In genomic region chr16:67951485-67951884, GRCh38 we compare ENCODE assay signal across 19 cellular contexts. TPM values are rescaled to one million over a fixed set of nuclear protein-coding genes. Genes with fewer than 3 reads are reported as not detected.
DNase-seq lines count a peak whose midpoint lies in the region; ATAC-seq and TF ChIP-seq lines count a peak whose summit lies in the region.
"Had no signal": no experiment of that assay in that cellular context is flagged by ENCODE, and none has a peak within 500 bp of the region (broad histone marks: within the 10 kb centered on the region; RNA-seq: fewer than 3 reads in every experiment).

No MANE protein-coding gene starts in this region.

- no peak for TF ChIP-seq POLR2A in uterus (IDR thresholded peaks at IDR 0.05)

- H3K9me3 ChIP-seq in muscle layer of colon (ENCODE audit: low read length) (no peaks in the 10 kb centered on the region), uterus (no peaks in the 10 kb centered on the region)
- H3K9me3 ChIP-seq: BLaER1, suprapubic skin had no signal

- no peak overlapping the region for H3K9ac ChIP-seq in muscle layer of colon (ENCODE audit: low read length)
- H3K9ac ChIP-seq: BLaER1 had no signal

- H3K27ac ChIP-seq in muscle layer of colon (ENCODE audit: low read depth, low read length) (peak overlapping the region; percentile 24), temporal lobe (ENCODE audit: low read depth, low read length) (peak overlapping the region; percentile 74), uterus (peak overlapping the region in 1 of 2 donors; percentile 36)
- H3K27ac ChIP-seq: BLaER1, PC-9, suprapubic skin had no signal

- H3K4me1 ChIP-seq in muscle layer of colon (ENCODE audit: insufficient read depth, low read length): peaks cover 13% of the 10 kb centered on the region
- no peaks in the 10 kb centered on the region for H3K4me1 ChIP-seq in uterus

- DNase-seq in amygdala (lab: John Stamatoyannopoulos, UW) (peak in 55 of 56 donors; percentile 39 to 93 (median 85)), Right ventricle myocardium inferior (ENCODE audit: missing footprints) (peak; percentile 80), Kasumi-1 (lab: John Stamatoyannopoulos, UW) (no peak), uterus (no peak), left lobe of liver (ENCODE audit: low spot score) (no peak)
- DNase-seq: activated CD8-positive, alpha-beta memory T cell treated with anti-CD3 and anti-CD28 coated beads, Interleukin-2, amount 50 U/mL, for 4 hours; activated naive CD4-positive, alpha-beta T cell treated with anti-CD3 and anti-CD28 coated beads, Interleukin-2, amount 10 ng/mL, durations not matched to agents 7 days and 5 days; Karpas-422; NCI-H1694; NCI-H510A treated with DMSO at 0.1 percent for 48 hours; PC-9; T-helper 1 cell had no signal

- H3K4me3 ChIP-seq in muscle layer of colon (ENCODE audit: low read depth in 1 of 2, low read length in 2 of 2) (no peak overlapping the region), uterus (no peak overlapping the region)
- H3K4me3 ChIP-seq: BLaER1, PC-9, smooth muscle cell, suprapubic skin had no signal

- H3K36me3 ChIP-seq in muscle layer of colon (ENCODE audit: insufficient read depth, low read length) (peaks cover 80% of the 10 kb centered on the region), uterus (no peaks in the 10 kb centered on the region)

- no peaks in the 10 kb centered on the region for H3K27me3 ChIP-seq in muscle layer of colon (ENCODE audit: control insufficient read depth in 1 of 2, insufficient read depth in 2 of 2, low read length in 2 of 2)
- H3K27me3 ChIP-seq in uterus: no peaks in the 10 kb centered on the region
- H3K27me3 ChIP-seq: BLaER1, suprapubic skin had no signal

- intact Hi-C loops in Right ventricle myocardium inferior (cut with DNase I) (no loop called here), uterus (cut with DNase I; ENCODE audit: low total_unique reads) (no loop called here)

- no peak for TF ChIP-seq CTCF in uterus (IDR thresholded peaks at IDR 0.05)

- peak; percentile 75 for ATAC-seq in Right ventricle myocardium inferior
- no peak for ATAC-seq in GM21825 (IDR thresholded peaks at IDR 0.05; ENCODE audit: unreplicated experiment)
- no peak for ATAC-seq in left lobe of liver
- ATAC-seq: activated CD4-positive, CD25-positive, alpha-beta regulatory T cell treated with anti-CD3 and anti-CD28 coated beads, Interleukin-2, amount 50 U/mL, for 24 hours had no signal

RNA-seq across cellular contexts. Expression of gene LCAT, which starts 7.6 kb away (rescaled TPM):
- total RNA-seq in Right ventricle myocardium inferior (19.0 TPM), temporal lobe (1.2 TPM), uterus (10 to 100 TPM; 11.0 to 75.2 (median 12.4) TPM), left lobe of liver (172 TPM)

RNA-seq across cellular contexts. Expression of gene PSMB10, which starts 14.8 kb away (rescaled TPM):
- total RNA-seq in Right ventricle myocardium inferior (59.3 TPM), temporal lobe (11.3 TPM), uterus (10 to 100 TPM in 3 of 4 donors, 1 to 10 TPM in 1; 9.5 to 30.7 (median 15.3) TPM), left lobe of liver (21.7 TPM)

RNA-seq across cellular contexts. Expression of gene SLC12A4, which starts 17.0 kb away (rescaled TPM):
- total RNA-seq in Right ventricle myocardium inferior (97.5 TPM), temporal lobe (5.4 TPM), uterus (100 to 1,000 TPM in 1 of 4 donors, 10 to 100 TPM in 3; 25.6 to 137 (median 62.3) TPM), left lobe of liver (20.1 TPM)

RNA-seq across cellular contexts. Expression of gene CTRL, which starts 19.8 kb away (rescaled TPM):
- total RNA-seq in Right ventricle myocardium inferior: 0.81 TPM
- total RNA-seq in temporal lobe: 3.4 TPM
- total RNA-seq in uterus: 1 to 10 TPM in 1 of 4 donors, not detected in 3; 1.0 TPM
- total RNA-seq in left lobe of liver: 0.73 TPM

RNA-seq across cellular contexts. Expression of gene DPEP3, which starts 28.8 kb away (rescaled TPM):
- total RNA-seq in Right ventricle myocardium inferior (not detected), temporal lobe (0.25 TPM), uterus (under 1 TPM in 1 of 4 donors, not detected in 3; 0.14 TPM), left lobe of liver (not detected)
- total RNA-seq: PC-9, smooth muscle cell, suprapubic skin had no signal

Comparison
In these comparisons a context has a peak if more than half of its experiments do, and no peak if none do; other contexts are left out.
1. DNase-seq: peak in amygdala (55 of 56) and Right ventricle myocardium inferior (single experiment); none in Kasumi-1 (0 of 2), uterus (0 of 2) and left lobe of liver (single experiment).